In genomic region chr16:78045865-78046581, GRCh38 we compare ENCODE assay signal across 1 cellular context.
A peak's percentile ranks its signal among the peaks of the same experiment; 100 is the strongest.
TF ChIP-seq lines count a peak whose summit lies in the region.

No MANE protein-coding gene starts in this region.

TF ChIP-seq in WTC11, 78 proteins besides CTCF, POLR2A, EP300 and RAD21 (continued from another document):
- TF ChIP-seq, protein P1, sequence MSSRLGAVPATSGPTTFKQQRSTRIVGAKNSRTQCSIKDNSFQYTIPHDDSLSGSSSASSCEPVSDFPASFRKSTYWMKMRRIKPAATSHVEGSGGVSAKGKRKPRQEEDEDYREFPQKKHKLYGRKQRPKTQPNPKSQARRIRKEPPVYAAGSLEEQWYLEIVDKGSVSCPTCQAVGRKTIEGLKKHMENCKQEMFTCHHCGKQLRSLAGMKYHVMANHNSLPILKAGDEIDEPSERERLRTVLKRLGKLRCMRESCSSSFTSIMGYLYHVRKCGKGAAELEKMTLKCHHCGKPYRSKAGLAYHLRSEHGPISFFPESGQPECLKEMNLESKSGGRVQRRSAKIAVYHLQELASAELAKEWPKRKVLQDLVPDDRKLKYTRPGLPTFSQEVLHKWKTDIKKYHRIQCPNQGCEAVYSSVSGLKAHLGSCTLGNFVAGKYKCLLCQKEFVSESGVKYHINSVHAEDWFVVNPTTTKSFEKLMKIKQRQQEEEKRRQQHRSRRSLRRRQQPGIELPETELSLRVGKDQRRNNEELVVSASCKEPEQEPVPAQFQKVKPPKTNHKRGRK (CRISPR knock-in tag; IDR thresholded peaks at IDR 0.05; ENCODE audit: borderline replicate concordance) = peak; percentile 79; the same call in 1 of the 2 replicates
- TF ChIP-seq ZNF219 (CRISPR knock-in tag; IDR thresholded peaks at IDR 0.05; ENCODE audit: borderline replicate concordance) (peak; percentile 97), GTF2I (CRISPR knock-in tag; conservative IDR thresholded peaks at IDR 0.05) (no peak), EMX1 (CRISPR knock-in tag; IDR thresholded peaks at IDR 0.05) (no peak)
- TF ChIP-seq, protein P2, sequence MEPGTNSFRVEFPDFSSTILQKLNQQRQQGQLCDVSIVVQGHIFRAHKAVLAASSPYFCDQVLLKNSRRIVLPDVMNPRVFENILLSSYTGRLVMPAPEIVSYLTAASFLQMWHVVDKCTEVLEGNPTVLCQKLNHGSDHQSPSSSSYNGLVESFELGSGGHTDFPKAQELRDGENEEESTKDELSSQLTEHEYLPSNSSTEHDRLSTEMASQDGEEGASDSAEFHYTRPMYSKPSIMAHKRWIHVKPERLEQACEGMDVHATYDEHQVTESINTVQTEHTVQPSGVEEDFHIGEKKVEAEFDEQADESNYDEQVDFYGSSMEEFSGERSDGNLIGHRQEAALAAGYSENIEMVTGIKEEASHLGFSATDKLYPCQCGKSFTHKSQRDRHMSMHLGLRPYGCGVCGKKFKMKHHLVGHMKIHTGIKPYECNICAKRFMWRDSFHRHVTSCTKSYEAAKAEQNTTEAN (CRISPR knock-in tag; IDR thresholded peaks at IDR 0.05) = peak; percentile 95; the same call in 1 of the 2 replicates
